36 cellular contexts compared by ENCODE assay signal in the genomic region with DNA sequence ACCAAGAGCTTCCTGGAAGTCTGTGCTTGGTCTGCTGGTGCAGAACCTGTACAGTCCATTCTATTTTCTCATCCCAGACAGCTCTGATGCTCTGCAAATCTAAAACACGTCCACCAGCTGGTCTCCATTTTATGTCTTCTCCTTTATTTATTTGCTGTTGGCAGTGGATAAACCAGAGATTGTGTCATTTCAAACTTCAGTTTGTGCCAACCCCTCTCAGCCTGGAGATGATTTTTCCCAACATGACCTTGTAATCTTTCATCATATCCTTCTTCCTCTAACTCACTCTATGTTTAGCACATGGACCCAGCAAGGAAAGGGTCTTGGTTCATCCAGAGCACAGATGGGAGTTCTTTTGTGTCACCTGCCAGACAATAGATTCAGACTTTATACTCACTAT.
"Had no signal": no experiment of that assay in that cellular context is flagged by ENCODE, and none has a peak within 500 bp of the region (broad histone marks: within the 10 kb centered on the region; RNA-seq: fewer than 3 reads in every experiment).

No MANE protein-coding gene starts in this region.

- DNase-seq: activated B cell treated with CpG ODN at 0.5 μM for 24 hours; activated CD4-positive, alpha-beta memory T cell treated with anti-CD3 and anti-CD28 coated beads for 36 hours; activated CD4-positive, alpha-beta T cell treated with anti-CD3 and anti-CD28 coated beads for 4 hours; activated CD4-positive, alpha-beta T cell treated with anti-CD3 and anti-CD28 coated beads, Interleukin-2, amount 10 ng/mL, durations not matched to agents 24 days and 14 days; activated CD4-positive, alpha-beta T cell treated with anti-CD3 and anti-CD28 coated beads, Interleukin-2, amount 50 U/mL, for 1 hour; activated CD4-positive, alpha-beta T cell treated with anti-CD3 and anti-CD28 coated beads, Interleukin-2, amount 50 U/mL, for 4 hours; activated CD4-positive, CD25-positive, alpha-beta regulatory T cell treated with anti-CD3 and anti-CD28 coated beads, Interleukin-2, amount 50 U/mL, for 72 hours; activated CD8-positive, alpha-beta memory T cell treated with anti-CD3 and anti-CD28 coated beads for 24 hours; activated CD8-positive, alpha-beta memory T cell treated with anti-CD3 and anti-CD28 coated beads, Interleukin-2, amount 10 ng/mL, durations not matched to agents 7 days and 5 days; activated CD8-positive, alpha-beta memory T cell treated with anti-CD3 and anti-CD28 coated beads, Interleukin-2, amount 50 U/mL, for 48 hours; activated CD8-positive, alpha-beta T cell treated with anti-CD3 and anti-CD28 coated beads, Interleukin-2, amount 10 ng/mL, durations not matched to agents 7 days and 5 days; activated effector memory CD4-positive, alpha-beta T cell treated with Interleukin-2 at 50 U/mL for 16 hours; activated gamma-delta T cell; activated naive CD4-positive, alpha-beta T cell treated with anti-CD3 and anti-CD28 coated beads, Interleukin-2, amount 10 ng/mL, durations not matched to agents 7 days and 5 days; activated naive CD4-positive, alpha-beta T cell treated with Interleukin-2 at 50 U/mL for 16 hours; activated naive CD8-positive, alpha-beta T cell treated with anti-CD3 and anti-CD28 coated beads, Interleukin-2, amount 10 ng/mL, durations not matched to agents 7 days and 5 days; activated naive CD8-positive, alpha-beta T cell treated with anti-CD3 and anti-CD28 coated beads, Interleukin-2, amount 50 U/mL, for 24 hours; activated T-cell treated with anti-CD3 and anti-CD28 coated beads, Interleukin-2, amount 50 U/mL, for 24 hours; activated T-cell treated with anti-CD3 and anti-CD28 coated beads, Interleukin-2, amount 50 U/mL, for 48 hours; amygdala; anterior cingulate cortex; caudate nucleus; cerebellar nuclear complex; T-helper 1 cell; T-helper 2 cell; T-helper 9 cell had no signal

- H3K4me1 ChIP-seq: ascending aorta had no signal

- H3K27me3 ChIP-seq: ascending aorta, cardiac muscle cell had no signal

- H3K4me3 Mint-ChIP-seq: activated B cell treated with CpG ODN at 0.5 μM for 24 hours; activated CD4-positive, alpha-beta memory T cell treated with anti-CD3 and anti-CD28 coated beads for 36 hours; activated CD4-positive, alpha-beta T cell treated with anti-CD3 and anti-CD28 coated beads, Interleukin-2, amount 10 ng/mL, durations not matched to agents 24 days and 14 days; activated CD8-positive, alpha-beta memory T cell treated with anti-CD3 and anti-CD28 coated beads, Interleukin-2, amount 10 ng/mL, durations not matched to agents 7 days and 5 days; activated CD8-positive, alpha-beta T cell treated with anti-CD3 and anti-CD28 coated beads, Interleukin-2, amount 10 ng/mL, durations not matched to agents 7 days and 5 days; activated naive CD4-positive, alpha-beta T cell treated with anti-CD3 and anti-CD28 coated beads, Interleukin-2, amount 10 ng/mL, durations not matched to agents 7 days and 5 days; activated naive CD4-positive, alpha-beta T cell treated with anti-CD3 and anti-CD28 coated beads, Interleukin-2, amount 50 U/mL, for 24 hours; activated naive CD8-positive, alpha-beta T cell; activated naive CD8-positive, alpha-beta T cell treated with anti-CD3 and anti-CD28 coated beads, Interleukin-2, amount 10 ng/mL, durations not matched to agents 7 days and 5 days; activated naive CD8-positive, alpha-beta T cell treated with anti-CD3 and anti-CD28 coated beads, Interleukin-2, amount 50 U/mL, for 24 hours; activated T-cell treated with anti-CD3 and anti-CD28 coated beads, Interleukin-2, amount 50 U/mL, for 24 hours; brain; central memory CD8-positive, alpha-beta T cell; T-helper 1 cell treated with Interleukin-12 subunit alpha and Interleukin-12 subunit beta and Interleukin-4 antibody, amounts not matched to agents 30 μg/mL and 1 μg/mL, for 36 hours; T-helper 2 cell treated with Interferon-gamma antibody and Interleukin-4, amounts not matched to agents 5 μg/mL and 100 μg/mL, for 36 hours had no signal

- H3K9me3 Mint-ChIP-seq: activated B cell treated with CpG ODN at 0.5 μM for 24 hours; activated CD4-positive, alpha-beta memory T cell treated with anti-CD3 and anti-CD28 coated beads for 36 hours; activated CD4-positive, alpha-beta T cell treated with anti-CD3 and anti-CD28 coated beads, Interleukin-2, amount 10 ng/mL, durations not matched to agents 24 days and 14 days; activated naive CD4-positive, alpha-beta T cell treated with anti-CD3 and anti-CD28 coated beads, Interleukin-2, amount 10 ng/mL, durations not matched to agents 7 days and 5 days; activated naive CD4-positive, alpha-beta T cell treated with anti-CD3 and anti-CD28 coated beads, Interleukin-2, amount 50 U/mL, for 24 hours; activated naive CD8-positive, alpha-beta T cell treated with anti-CD3 and anti-CD28 coated beads, Interleukin-2, amount 10 ng/mL, durations not matched to agents 7 days and 5 days; activated naive CD8-positive, alpha-beta T cell treated with anti-CD3 and anti-CD28 coated beads, Interleukin-2, amount 50 U/mL, for 24 hours; activated T-cell treated with anti-CD3 and anti-CD28 coated beads, Interleukin-2, amount 50 U/mL, for 24 hours; activated T-helper 2 cell treated with anti-CD3 and anti-CD28 coated beads, Interferon-gamma antibody, Interleukin-2, Interleukin-4, amounts not matched to agents 10 μg/mL and 5 μg/mL and 100 μg/mL, durations not matched to agents 14 hours and 24 hours and 36 hours; brain; central memory CD8-positive, alpha-beta T cell; T-helper 1 cell treated with Interleukin-12 subunit alpha and Interleukin-12 subunit beta and Interleukin-4 antibody, amounts not matched to agents 30 μg/mL and 1 μg/mL, for 36 hours; T-helper 2 cell treated with Interferon-gamma antibody and Interleukin-4, amounts not matched to agents 5 μg/mL and 100 μg/mL, for 36 hours had no signal

- H3K4me3 ChIP-seq: ascending aorta, cardiac muscle cell had no signal

- H3K36me3 ChIP-seq: ascending aorta, cardiac muscle cell had no signal

- H3K27ac ChIP-seq: ascending aorta, cardiac muscle cell, VCaP had no signal

- H3K4me1 Mint-ChIP-seq: activated B cell treated with CpG ODN at 0.5 μM for 24 hours; activated CD4-positive, alpha-beta T cell treated with anti-CD3 and anti-CD28 coated beads, Interleukin-2, amount 10 ng/mL, durations not matched to agents 24 days and 14 days; activated CD8-positive, alpha-beta memory T cell treated with anti-CD3 and anti-CD28 coated beads, Interleukin-2, amount 10 ng/mL, durations not matched to agents 7 days and 5 days; activated naive CD4-positive, alpha-beta T cell treated with anti-CD3 and anti-CD28 coated beads, Interleukin-2, amount 10 ng/mL, durations not matched to agents 7 days and 5 days; activated naive CD4-positive, alpha-beta T cell treated with anti-CD3 and anti-CD28 coated beads, Interleukin-2, amount 50 U/mL, for 24 hours; activated naive CD8-positive, alpha-beta T cell treated with anti-CD3 and anti-CD28 coated beads, Interleukin-2, amount 10 ng/mL, durations not matched to agents 7 days and 5 days; activated naive CD8-positive, alpha-beta T cell treated with anti-CD3 and anti-CD28 coated beads, Interleukin-2, amount 50 U/mL, for 24 hours; central memory CD8-positive, alpha-beta T cell had no signal

- H3K36me3 Mint-ChIP-seq: activated CD4-positive, alpha-beta memory T cell treated with anti-CD3 and anti-CD28 coated beads for 36 hours; activated CD8-positive, alpha-beta memory T cell treated with anti-CD3 and anti-CD28 coated beads, Interleukin-2, amount 10 ng/mL, durations not matched to agents 7 days and 5 days; activated naive CD4-positive, alpha-beta T cell treated with anti-CD3 and anti-CD28 coated beads, Interleukin-2, amount 10 ng/mL, durations not matched to agents 7 days and 5 days; activated naive CD4-positive, alpha-beta T cell treated with anti-CD3 and anti-CD28 coated beads, Interleukin-2, amount 50 U/mL, for 24 hours; activated naive CD8-positive, alpha-beta T cell; activated naive CD8-positive, alpha-beta T cell treated with anti-CD3 and anti-CD28 coated beads, Interleukin-2, amount 10 ng/mL, durations not matched to agents 7 days and 5 days; brain had no signal

- ATAC-seq: activated CD8-positive, alpha-beta memory T cell treated with anti-CD3 and anti-CD28 coated beads, Interleukin-2, amount 10 ng/mL, durations not matched to agents 7 days and 5 days; activated CD8-positive, alpha-beta T cell treated with anti-CD3 and anti-CD28 coated beads, Interleukin-2, amount 10 ng/mL, durations not matched to agents 7 days and 5 days; activated naive CD8-positive, alpha-beta T cell treated with anti-CD3 and anti-CD28 coated beads, Interleukin-2, amount 50 U/mL, for 24 hours had no signal

- H3K27ac Mint-ChIP-seq: activated B cell treated with CpG ODN at 0.5 μM for 24 hours; activated CD4-positive, alpha-beta memory T cell treated with anti-CD3 and anti-CD28 coated beads for 36 hours; activated CD4-positive, alpha-beta T cell treated with anti-CD3 and anti-CD28 coated beads, Interleukin-2, amount 10 ng/mL, durations not matched to agents 24 days and 14 days; activated CD8-positive, alpha-beta memory T cell treated with anti-CD3 and anti-CD28 coated beads, Interleukin-2, amount 10 ng/mL, durations not matched to agents 7 days and 5 days; activated CD8-positive, alpha-beta T cell treated with anti-CD3 and anti-CD28 coated beads, Interleukin-2, amount 10 ng/mL, durations not matched to agents 7 days and 5 days; activated naive CD4-positive, alpha-beta T cell treated with anti-CD3 and anti-CD28 coated beads, Interleukin-2, amount 10 ng/mL, durations not matched to agents 7 days and 5 days; activated naive CD4-positive, alpha-beta T cell treated with anti-CD3 and anti-CD28 coated beads, Interleukin-2, amount 50 U/mL, for 24 hours; activated naive CD8-positive, alpha-beta T cell; activated naive CD8-positive, alpha-beta T cell treated with anti-CD3 and anti-CD28 coated beads, Interleukin-2, amount 10 ng/mL, durations not matched to agents 7 days and 5 days; activated naive CD8-positive, alpha-beta T cell treated with anti-CD3 and anti-CD28 coated beads, Interleukin-2, amount 50 U/mL, for 24 hours; activated T-cell treated with anti-CD3 and anti-CD28 coated beads, Interleukin-2, amount 50 U/mL, for 24 hours; activated T-helper 2 cell treated with anti-CD3 and anti-CD28 coated beads, Interferon-gamma antibody, Interleukin-2, Interleukin-4, amounts not matched to agents 10 μg/mL and 5 μg/mL and 100 μg/mL, durations not matched to agents 14 hours and 24 hours and 36 hours; brain; T-helper 1 cell treated with Interleukin-12 subunit alpha and Interleukin-12 subunit beta and Interleukin-4 antibody, amounts not matched to agents 30 μg/mL and 1 μg/mL, for 36 hours; T-helper 2 cell treated with Interferon-gamma antibody and Interleukin-4, amounts not matched to agents 5 μg/mL and 100 μg/mL, for 36 hours had no signal

- H3K9me3 ChIP-seq: ascending aorta had no signal
